29 cellular contexts compared by ENCODE assay signal in the genomic region with DNA sequence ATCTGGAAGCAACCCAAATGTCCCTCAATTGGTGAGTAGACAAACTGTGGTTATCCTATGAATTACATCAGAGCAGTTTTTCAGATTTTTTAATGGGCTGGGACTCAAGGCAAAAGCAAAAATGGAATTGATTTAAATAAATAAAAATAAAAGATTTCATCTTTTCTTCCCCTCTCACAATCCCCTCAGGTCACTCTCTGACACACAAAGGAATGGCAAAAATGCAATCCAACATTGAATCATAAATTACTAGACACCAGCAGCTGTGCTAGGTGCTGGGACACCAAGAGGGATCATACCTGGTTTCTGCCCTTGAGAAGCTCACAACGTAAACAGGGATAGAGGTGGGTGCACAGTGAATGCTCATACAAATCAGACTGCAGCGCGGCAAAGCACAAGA. TPM values are rescaled to one million over a fixed set of nuclear protein-coding genes. Genes with fewer than 3 reads are reported as not detected.
"Had no signal": no experiment of that assay in that cellular context is flagged by ENCODE, and none has a peak within 500 bp of the region (broad histone marks: within the 10 kb centered on the region; RNA-seq: fewer than 3 reads in every experiment).

No MANE protein-coding gene starts in this region.

- H3K27me3 ChIP-seq: breast epithelium, SJCRH30 had no signal

- H3K27ac Mint-ChIP-seq: activated CD4-positive, alpha-beta memory T cell treated with anti-CD3 and anti-CD28 coated beads, Interleukin-2, amount 10 ng/mL, durations not matched to agents 7 days and 5 days; activated CD4-positive, alpha-beta T cell treated with anti-CD3 and anti-CD28 coated beads for 36 hours; activated naive CD8-positive, alpha-beta T cell treated with anti-CD3 and anti-CD28 coated beads for 36 hours; activated T-helper 2 cell treated with anti-CD3 and anti-CD28 coated beads, Interferon-gamma antibody, Interleukin-2, Interleukin-4, amounts not matched to agents 10 μg/mL and 5 μg/mL and 100 μg/mL, durations not matched to agents 14 hours and 24 hours and 36 hours had no signal

- DNase-seq: activated CD4-positive, alpha-beta memory T cell treated with anti-CD3 and anti-CD28 coated beads, Interleukin-2, amount 10 ng/mL, durations not matched to agents 7 days and 5 days; activated CD4-positive, alpha-beta T cell treated with anti-CD3 and anti-CD28 coated beads for 36 hours; activated CD4-positive, alpha-beta T cell treated with anti-CD3 and anti-CD28 coated beads, Interleukin-2, amount 50 U/mL, for 1 hour; activated naive CD4-positive, alpha-beta T cell treated with Interleukin-2 at 50 U/mL for 16 hours; activated naive CD8-positive, alpha-beta T cell treated with anti-CD3 and anti-CD28 coated beads for 36 hours; activated T-cell treated with anti-CD3 and anti-CD28 coated beads for 4 hours; activated T-cell treated with anti-CD3 and anti-CD28 coated beads, Interleukin-2, amount 50 U/mL, for 48 hours; Karpas-422; NCI-H1048; NCI-H1417; NCI-H1930; NCI-H345; NCI-H510A; NCI-H526 treated with DMSO at 0.1 percent for 48 hours; NCI-H82; Right ventricle myocardium superior; RPMI8226; SJCRH30; SK-N-SH; T-helper 1 cell; WERI-Rb-1 had no signal

- H3K9me3 Mint-ChIP-seq: activated naive CD8-positive, alpha-beta T cell treated with anti-CD3 and anti-CD28 coated beads for 36 hours; central memory CD8-positive, alpha-beta T cell had no signal

- H3K27ac ChIP-seq: breast epithelium, SJCRH30, WERI-Rb-1 had no signal

- H3K9me3 ChIP-seq: breast epithelium, SJCRH30, SK-N-SH had no signal

- H3K4me3 Mint-ChIP-seq: activated CD4-positive, alpha-beta memory T cell treated with anti-CD3 and anti-CD28 coated beads, Interleukin-2, amount 10 ng/mL, durations not matched to agents 7 days and 5 days; activated CD4-positive, alpha-beta T cell treated with anti-CD3 and anti-CD28 coated beads for 36 hours; activated naive CD8-positive, alpha-beta T cell treated with anti-CD3 and anti-CD28 coated beads for 36 hours; central memory CD8-positive, alpha-beta T cell had no signal

- H3K4me1 ChIP-seq: breast epithelium, SJCRH30 had no signal

- H3K36me3 Mint-ChIP-seq: activated naive CD8-positive, alpha-beta T cell treated with anti-CD3 and anti-CD28 coated beads for 36 hours had no signal

- H3K4me3 ChIP-seq: breast epithelium, K562, SJCRH30 had no signal

- H3K4me2 ChIP-seq: SK-N-SH had no signal

- H3K9ac ChIP-seq: SK-N-SH had no signal

- H3K36me3 ChIP-seq: breast epithelium, SJCRH30, WERI-Rb-1 had no signal

- H3K4me1 Mint-ChIP-seq: activated CD4-positive, alpha-beta T cell treated with anti-CD3 and anti-CD28 coated beads for 36 hours; activated naive CD8-positive, alpha-beta T cell treated with anti-CD3 and anti-CD28 coated beads for 36 hours; central memory CD8-positive, alpha-beta T cell had no signal

RNA-seq across cellular contexts. Expression of a gene that starts 58.8 kb away (rescaled TPM):
- total RNA-seq: activated CD4-positive, alpha-beta memory T cell treated with anti-CD3 and anti-CD28 coated beads, Interleukin-2, amount 10 ng/mL, durations not matched to agents 7 days and 5 days; activated CD4-positive, alpha-beta T cell treated with anti-CD3 and anti-CD28 coated beads for 36 hours; activated CD8-positive, alpha-beta memory T cell treated with anti-CD3 and anti-CD28 coated beads for 36 hours; activated naive CD8-positive, alpha-beta T cell treated with anti-CD3 and anti-CD28 coated beads for 36 hours; activated T-helper 2 cell treated with anti-CD3 and anti-CD28 coated beads, Interferon-gamma antibody, Interleukin-2, Interleukin-4, amounts not matched to agents 10 μg/mL and 5 μg/mL and 100 μg/mL, durations not matched to agents 14 hours and 24 hours and 36 hours; aorta; K562; OCI-LY7; SJCRH30; T-helper 2 cell treated with Interferon-gamma antibody and Interleukin-4, amounts not matched to agents 100 ng/mL and 5 ng/mL, for 36 hours had no signal
- polyA plus RNA-seq: aorta, K562, SK-N-SH had no signal
